Comparison of ENCODE assay signal across 21 cellular contexts in the genomic region with DNA sequence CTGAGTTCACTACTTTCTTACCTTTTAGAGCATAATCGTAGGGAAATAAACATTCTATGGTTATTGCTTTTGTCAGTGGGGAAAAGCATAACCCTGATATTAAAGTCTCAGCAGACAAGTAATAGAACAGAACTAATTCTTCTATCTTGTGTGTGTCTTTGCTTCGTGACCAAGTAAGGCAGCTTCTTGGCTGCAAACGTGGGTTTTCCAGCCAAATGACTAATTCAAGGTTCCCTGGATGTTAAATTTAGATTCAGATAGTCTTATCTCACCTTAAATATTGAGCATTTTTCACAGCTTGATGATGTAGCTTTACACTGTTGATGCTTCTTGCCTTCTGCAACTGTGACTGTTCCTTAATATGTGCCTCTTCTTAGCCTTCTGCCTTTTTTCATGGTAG.
DNase-seq lines count a peak whose midpoint lies in the region; ATAC-seq, FAIRE-seq and TF ChIP-seq lines count a peak whose summit lies in the region.
"Had no signal": no experiment of that assay in that cellular context is flagged by ENCODE, and none has a peak within 500 bp of the region (broad histone marks: within the 10 kb centered on the region; RNA-seq: fewer than 3 reads in every experiment).

No MANE protein-coding gene starts in this region.

- peak; percentile 25 for DNase-seq in MCF 10A (ENCODE audit: unreplicated experiment)
- DNase-seq in breast epithelium (ENCODE audit: low spot score in 2 of 2) = no peak
- peak; percentile 81 for DNase-seq in cerebellar cortex (ENCODE audit: low spot score)
- no peak for DNase-seq in keratinocyte (ENCODE audit: low read depth, low spot score)
- no peak for DNase-seq in tibial artery
- DNase-seq in T-helper 2 cell = no peak
- DNase-seq in stimulated activated CD4-positive, alpha-beta T cell treated with anti-CD3 and anti-CD28 coated beads, Interleukin-4, amount 100 ng/mL, for 1 hour = no peak
- DNase-seq: activated CD4-positive, alpha-beta T cell treated with anti-CD3 and anti-CD28 coated beads, Interleukin-2, amount 10 ng/mL, durations not matched to agents 24 days and 14 days; activated T-cell treated with anti-CD3 and anti-CD28 coated beads, Interleukin-2, amount 50 U/mL, for 1 hour; CD8-positive, alpha-beta T cell; NCI-H1694 treated with DMSO at 0.1 percent for 48 hours; NCI-H526; retina; stimulated activated CD4-positive, alpha-beta T cell treated with anti-CD3 and anti-CD28 coated beads, Interleukin-4, amount 100 ng/mL, for 24 hours had no signal

- no peak overlapping the region for H3K4me2 ChIP-seq in keratinocyte (ENCODE audit: control insufficient read depth, extremely low read depth, insufficient read depth, low read depth, low read length)

- H3K9ac ChIP-seq in keratinocyte (ENCODE audit: control insufficient read depth, extremely low read depth, insufficient read depth, low read length) = no peak overlapping the region

- H3K36me3 ChIP-seq in breast epithelium (no peaks in the 10 kb centered on the region), keratinocyte (ENCODE audit: control insufficient read depth in 2 of 2, extremely low read depth in 1 of 2, insufficient read depth in 2 of 2, low read length in 2 of 2) (no peaks in the 10 kb centered on the region), tibial artery (no peaks in the 10 kb centered on the region)

- no TSS peak for BruUV-seq in MCF 10A (replicated peaks; lab: Mats Ljungman, UMichigan)

- no peaks in the 10 kb centered on the region for H4K20me1 ChIP-seq in keratinocyte (ENCODE audit: control insufficient read depth, extremely low read depth, insufficient read depth, low read length)

- H3K4me1 ChIP-seq in breast epithelium (no peaks in the 10 kb centered on the region), keratinocyte (ENCODE audit: control insufficient read depth, extremely low read depth, insufficient read depth, low read length) (peaks cover 11% of the 10 kb centered on the region), tibial artery (peaks cover 0 to 24% (median 9%) of the 10 kb centered on the region in 4 donors)

- FAIRE-seq in keratinocyte (lab: Jason Lieb, UNC) = peak; percentile 57
- FAIRE-seq: G401.6, RCC 7860 had no signal

- CTCF ChIA-PET in MCF 10A (lab: Yijun Ruan, JAX) = interaction anchor here (1.0 kb wide), 1 partner anchor 32 kb away, joined by 3 read pairs; no protein-coding TSS in a partner anchor

- intact Hi-C loops in MCF 10A (cut with micrococcal nuclease) (loop anchor here (10.0 kb wide), 1 partner anchor 489 kb away; no protein-coding TSS in a partner anchor), breast epithelium (cut with DNase I; ENCODE audit: low total_unique reads) (no loop called here), tibial artery (cut with DNase I; ENCODE audit: low total_unique reads) (no loop called here)

- POLR2A ChIA-PET in MCF 10A (lab: Yijun Ruan, JAX) = interaction anchor here (0.5 kb wide), 1 partner anchor 1124 kb away, joined by 4 read pairs; no protein-coding TSS in a partner anchor

- no peaks in the 10 kb centered on the region for H3K27me3 ChIP-seq in breast epithelium
- H3K27me3 ChIP-seq in keratinocyte (ENCODE audit: control insufficient read depth, extremely low read depth, insufficient read depth, low read length) = no peaks in the 10 kb centered on the region
- no peaks in the 10 kb centered on the region for H3K27me3 ChIP-seq in tibial artery
- H3K27me3 ChIP-seq: foreskin keratinocyte had no signal

- dilution Hi-C loops in keratinocyte (cut with MboI; ENCODE audit: extremely low pct_ligation_motif_present, low sequenced_read_pairs) = no loop called here

- H3K9me3 ChIP-seq in breast epithelium (no peaks in the 10 kb centered on the region), keratinocyte (ENCODE audit: control insufficient read depth, low read depth, low read length) (no peaks in the 10 kb centered on the region), tibial artery (no peaks in the 10 kb centered on the region)

- H3K36me3 Mint-ChIP-seq in MCF 10A (ENCODE audit: insufficient read depth, unreplicated experiment) = peaks cover 15% of the 10 kb centered on the region

- peaks cover 5% of the 10 kb centered on the region for H3K4me1 Mint-ChIP-seq in MCF 10A (ENCODE audit: insufficient read depth, unreplicated experiment)
- H3K4me1 Mint-ChIP-seq: stimulated activated memory B cell treated with anti-CD40 and anti-IgM and Interleukin-4, amounts not matched to agents 10 μg/mL and 1 μg/mL and 100 μg/mL, for 72 hours had no signal

- H3K27ac ChIP-seq in breast epithelium = no peak overlapping the region
- no peak overlapping the region for H3K27ac ChIP-seq in keratinocyte (ENCODE audit: control insufficient read depth, insufficient read depth, low read length)
- H3K27ac ChIP-seq in tibial artery = peak overlapping the region; percentile 25 to 44
- H3K27ac ChIP-seq: 22Rv1, foreskin keratinocyte had no signal

- no peak overlapping the region for H3K4me3 ChIP-seq in breast epithelium
- H3K4me3 ChIP-seq in keratinocyte (ENCODE audit: control insufficient read depth in 2 of 3, extremely low read depth in 1 of 3, insufficient read depth in 2 of 3, low read depth in 1 of 3, low read length in 3 of 3) = no peak overlapping the region
- no peak overlapping the region for H3K4me3 ChIP-seq in tibial artery

- H3K79me2 ChIP-seq in keratinocyte (ENCODE audit: control insufficient read depth, insufficient read depth, low read length) = no peaks in the 10 kb centered on the region

- no peaks in the 10 kb centered on the region for H3K27me3 Mint-ChIP-seq in MCF 10A (ENCODE audit: insufficient read depth, unreplicated experiment)
- H3K27me3 Mint-ChIP-seq: activated CD4-positive, alpha-beta T cell treated with anti-CD3 and anti-CD28 coated beads, Interleukin-2, amount 10 ng/mL, durations not matched to agents 24 days and 14 days; stimulated activated memory B cell treated with anti-CD40 and anti-IgM and Interleukin-4, amounts not matched to agents 10 μg/mL and 1 μg/mL and 100 μg/mL, for 72 hours had no signal

- ATAC-seq in HG03342 (IDR thresholded peaks at IDR 0.05; ENCODE audit: unreplicated experiment) = no peak
- ATAC-seq: CD8-positive, alpha-beta T cell; foreskin keratinocyte; stimulated activated memory B cell treated with anti-CD40 and anti-IgM and Interleukin-4, amounts not matched to agents 10 μg/mL and 1 μg/mL and 100 μg/mL, for 72 hours had no signal

- no peak overlapping the region for H2AFZ ChIP-seq in keratinocyte (ENCODE audit: control insufficient read depth, low read length)

- no peak for TF ChIP-seq POLR2A in breast epithelium (IDR thresholded peaks at IDR 0.05)

- H3K9me3 Mint-ChIP-seq in MCF 10A (ENCODE audit: unreplicated experiment) = peaks cover 7% of the 10 kb centered on the region
- H3K9me3 Mint-ChIP-seq: activated CD4-positive, alpha-beta T cell treated with anti-CD3 and anti-CD28 coated beads, Interleukin-2, amount 10 ng/mL, durations not matched to agents 24 days and 14 days; T-helper 2 cell treated with Interferon-gamma antibody and Interleukin-4, amounts not matched to agents 5 μg/mL and 100 μg/mL, for 36 hours had no signal

- no peak overlapping the region for H3K27ac Mint-ChIP-seq in MCF 10A (ENCODE audit: low read depth, unreplicated experiment)
- H3K27ac Mint-ChIP-seq: activated CD4-positive, alpha-beta T cell treated with anti-CD3 and anti-CD28 coated beads, Interleukin-2, amount 10 ng/mL, durations not matched to agents 24 days and 14 days; CD8-positive, alpha-beta T cell; stimulated activated memory B cell treated with anti-CD40 and anti-IgM and Interleukin-4, amounts not matched to agents 10 μg/mL and 1 μg/mL and 100 μg/mL, for 72 hours; T-helper 2 cell treated with Interferon-gamma antibody and Interleukin-4, amounts not matched to agents 5 μg/mL and 100 μg/mL, for 36 hours had no signal

- TF ChIP-seq CTCF in MCF 10A (IDR thresholded peaks at IDR 0.05; ENCODE audit: unreplicated experiment) (no peak), breast epithelium (IDR thresholded peaks at IDR 0.05) (no peak), keratinocyte (optimal IDR thresholded peaks at IDR 0.05 in 1 of 3, IDR thresholded peaks at IDR 0.05 in 1 of 3, conservative IDR thresholded peaks at IDR 0.05 in 1 of 3; ENCODE audit: extremely low read depth in 1 of 3, insufficient read depth in 2 of 3, low read length in 3 of 3) (no peak), tibial artery (IDR thresholded peaks at IDR 0.05) (no peak)

- H3K4me3 Mint-ChIP-seq in MCF 10A (ENCODE audit: unreplicated experiment) = no peak overlapping the region
- H3K4me3 Mint-ChIP-seq: activated CD4-positive, alpha-beta T cell treated with anti-CD3 and anti-CD28 coated beads, Interleukin-2, amount 10 ng/mL, durations not matched to agents 24 days and 14 days; CD8-positive, alpha-beta T cell; stimulated activated memory B cell treated with anti-CD40 and anti-IgM and Interleukin-4, amounts not matched to agents 10 μg/mL and 1 μg/mL and 100 μg/mL, for 72 hours; T-helper 2 cell treated with Interferon-gamma antibody and Interleukin-4, amounts not matched to agents 5 μg/mL and 100 μg/mL, for 36 hours had no signal

- no peaks in the 10 kb centered on the region for H3K9me1 ChIP-seq in keratinocyte (ENCODE audit: control insufficient read depth, extremely low read depth, insufficient read depth, low read length)

Comparison
In these comparisons a context has a peak if more than half of its experiments do, and no peak if none do; other contexts are left out.
1. DNase-seq: peak in MCF 10A (single experiment) and cerebellar cortex (single experiment); none in breast epithelium (0 of 2), keratinocyte (single experiment), tibial artery (0 of 2), T-helper 2 cell (0 of 5) and stimulated activated CD4-positive, alpha-beta T cell treated with anti-CD3 and anti-CD28 coated beads, Interleukin-4, amount 100 ng/mL, for 1 hour (single experiment).
2. H3K27ac ChIP-seq: peak in tibial artery (2 of 2); none in breast epithelium (0 of 2) and keratinocyte (single experiment).